ENCODE assay signal across 11 cellular contexts in the genomic region with DNA sequence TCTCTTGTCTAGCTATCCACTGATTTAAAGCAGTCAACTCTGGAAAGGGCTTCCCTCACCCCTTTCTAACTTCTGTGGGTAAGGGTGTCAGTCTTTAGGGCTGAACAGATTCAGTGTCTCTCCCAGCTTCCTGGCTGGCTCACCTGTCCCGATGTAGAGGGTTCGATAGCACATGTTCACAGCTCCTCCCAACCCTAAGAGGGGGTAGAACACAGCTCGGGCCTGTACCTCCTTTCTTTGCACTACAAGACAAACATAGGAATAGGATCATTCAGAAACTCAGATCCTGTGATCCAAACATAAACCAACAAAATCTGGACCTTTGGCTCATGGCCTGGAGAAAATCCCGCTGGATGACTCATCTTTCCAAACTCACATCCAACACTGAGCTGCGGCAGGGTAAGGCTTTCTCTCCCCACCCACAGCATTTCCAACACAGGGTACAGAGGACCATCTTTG. TPM values are rescaled to one million over a fixed set of nuclear protein-coding genes. Genes with fewer than 3 reads are reported as not detected.
DNase-seq lines count a peak whose midpoint lies in the region; ATAC-seq, FAIRE-seq and TF ChIP-seq lines count a peak whose summit lies in the region.
"Had no signal": no experiment of that assay in that cellular context is flagged by ENCODE, and none has a peak within 500 bp of the region (broad histone marks: within the 10 kb centered on the region; RNA-seq: fewer than 3 reads in every experiment).

No MANE protein-coding gene starts in this region.

- TF ChIP-seq EP300 in K562 (IDR thresholded peaks at IDR 0.05; ENCODE audit: low read length), result no peak

- H3K4me3 ChIP-seq in HEK293 (ENCODE audit: low read depth, low read length) (no peak overlapping the region), K562 (no peak overlapping the region)

- peaks cover 11% of the 10 kb centered on the region for H4K20me1 ChIP-seq in K562 (replicated peaks; ENCODE audit: control insufficient read depth, insufficient read depth, low read length)

- H3K79me2 ChIP-seq in K562 (ENCODE audit: control insufficient read depth, insufficient read depth, low read length), result peaks cover 5% of the 10 kb centered on the region; the same call in 1 of the 3 replicates

- TF ChIP-seq CTCF in HEK293 (tag by site-specific recombination; IDR thresholded peaks at IDR 0.05) (no peak), K562 (IDR thresholded peaks at IDR 0.05 in 2 of 3, conservative IDR thresholded peaks at IDR 0.05 in 1 of 3; ENCODE audit: insufficient read depth in 2 of 3, low read depth in 1 of 3, low read length in 3 of 3) (no peak)

- H3K4me1 ChIP-seq in HEK293 (ENCODE audit: control insufficient read depth, insufficient read depth, low read length) (no peaks in the 10 kb centered on the region), K562 (replicated peaks in 1 of 2; ENCODE audit: control insufficient read depth in 2 of 2, insufficient read depth in 2 of 2, low read length in 2 of 2) (peaks cover 61 to 70% of the 10 kb centered on the region in 2 experiments)

- BruUV-seq in K562 (replicated peaks; lab: Mats Ljungman, UMichigan), result no TSS peak

- H3K9ac ChIP-seq in K562 (ENCODE audit: insufficient read depth in 1 of 2, low read depth in 2 of 2, low read length in 2 of 2), result peak overlapping the region in 1 of 2 experiments; percentile 40; a peak in 1 of 4 replicates

- H3K9me3 ChIP-seq in HEK293 (ENCODE audit: control insufficient read depth, insufficient read depth, low read depth, low read length) (no peaks in the 10 kb centered on the region), K562 (replicated peaks; ENCODE audit: control insufficient read depth, insufficient read depth, low read depth, low read length) (no peaks in the 10 kb centered on the region)

- POLR2A ChIA-PET in HEK293 (lab: Yijun Ruan, JAX) (interaction anchor here (0.5 to 0.9 kb wide), 3 partner anchors 86 to 182 kb away, joined by 3 to 7 read pairs (median 4); no protein-coding TSS in a partner anchor), K562 (lab: Yijun Ruan, JAX) (interaction anchor here (0.8 to 4.3 kb wide), 15 partner anchors 10 to 307 kb away, joined by 3 to 36 read pairs (median 4); a partner anchor contains a TSS)

- CTCF ChIA-PET in HEK293 (lab: Yijun Ruan, JAX) (interaction anchor here (0.5 to 18.6 kb wide), 10 partner anchors 8 to 213 kb away, joined by 3 to 142 read pairs (median 7); a partner anchor contains a TSS), K562 (lab: Yijun Ruan, JAX; ENCODE audit: low intra/inter-chr PET ratio) (no interaction called here)

- FAIRE-seq in K562 (lab: Jason Lieb, UNC), result no peak

- no peak for TF ChIP-seq POLR2A in K562 (conservative IDR thresholded peaks at IDR 0.05)

- TF ChIP-seq RAD21 in K562 (CRISPR knock-in tag; conservative IDR thresholded peaks at IDR 0.05 in 1 of 2, IDR thresholded peaks at IDR 0.05 in 1 of 2), result no peak

- peaks cover 5% of the 10 kb centered on the region for H3K9me1 ChIP-seq in K562 (ENCODE audit: control insufficient read depth, insufficient read depth, low read length)

- no peaks in the 10 kb centered on the region for H3K27me3 ChIP-seq in K562 (ENCODE audit: control insufficient read depth in 2 of 2, insufficient read depth in 2 of 2, low read length in 2 of 2)

- DNase-seq in K562 (ENCODE audit: extremely low read depth in 1 of 4, low spot score in 3 of 4) (no peak), hepatic stellate cell (ENCODE audit: low spot score) (peak; percentile 74), stromal cell of bone marrow (ENCODE audit: low read depth) (peak; percentile 82), NCI-H510A treated with DMSO at 0.1 percent for 48 hours (lab: John Stamatoyannopoulos, UW) (no peak)
- DNase-seq: activated naive CD8-positive, alpha-beta T cell treated with anti-CD3 and anti-CD28 coated beads, Interleukin-2, amount 10 ng/mL, durations not matched to agents 7 days and 5 days; NCI-H1436 had no signal

- H3K27ac ChIP-seq in HEK293 (ENCODE audit: extremely low read depth, low read depth, low read length), result no peak overlapping the region
- H3K27ac ChIP-seq in K562 (ENCODE audit: extremely low read depth, low read depth, low read length), result no peak overlapping the region; the same call in 2 of the 3 replicates

- no peak overlapping the region for H3K4me2 ChIP-seq in K562 (ENCODE audit: insufficient read depth, low read length)

- WGBS in K562 (ENCODE audit: insufficient coverage, low coverage, missing lambda C conversion rate), result 73% methylated on average over 5 of the region's 5 CpGs

- in situ Hi-C loops in K562 (cut with MboI), result no loop called here

- H3K36me3 ChIP-seq in HEK293 (ENCODE audit: control insufficient read depth in 2 of 2, insufficient read depth in 1 of 2, low read length in 2 of 2) (peaks cover 48 to 84% of the 10 kb centered on the region in 2 experiments), K562 (ENCODE audit: control insufficient read depth, insufficient read depth, low read length) (peaks cover 84% of the 10 kb centered on the region)

- intact Hi-C loops in K562 (cut with micrococcal nuclease), result loop anchor here (10.0 kb wide), 1 partner anchor 314 kb away; a partner anchor contains a TSS

- H2AFZ ChIP-seq in K562 (ENCODE audit: low read depth, low read length), result no peak overlapping the region

- ATAC-seq in K562 (no peak), GM21737 (IDR thresholded peaks at IDR 0.05; ENCODE audit: unreplicated experiment) (no peak), GM19324 (IDR thresholded peaks at IDR 0.05; ENCODE audit: low FRiP score, unreplicated experiment) (no peak), GM21360 (IDR thresholded peaks at IDR 0.05; ENCODE audit: unreplicated experiment) (no peak)
- ATAC-seq: HCT116 had no signal

RNA-seq across cellular contexts. Expression of a gene that starts 5.8 kb away (rescaled TPM):
- 64.4 and 82.9 TPM in 2 replicates for total RNA-seq in K562 (2011; cell fraction: chromatin; rRNA removed; ENCODE audit: low replicate concordance)
- 76.9 and 79.7 TPM in 2 replicates for total RNA-seq in K562 (2011; cell fraction: nucleolus; rRNA removed)
- 79.7 and 82.1 TPM in 2 replicates for total RNA-seq in K562 (2011; cell fraction: nucleoplasm; rRNA removed)
- total RNA-seq in K562 (2014; rRNA removed), result 52.3 and 56.7 TPM in 2 replicates
- 21.5 and 25.2 TPM in 2 replicates for total RNA-seq in K562 (2014; rRNA removed; fragmentation: Illumina TruSeq; extraction: Trizol)
- 31.2 and 33.5 TPM in 2 replicates for total RNA-seq in K562 (2015; rRNA removed; fragmentation: Illumina TruSeq; extraction: Trizol)
- 39.5 and 42.4 TPM in 2 replicates for total RNA-seq in K562 (2021)
- 26.9 and 36.3 TPM in 2 replicates for polyA plus RNA-seq in K562 (2011; rRNA removed)
- 40.5 and 70.4 TPM in 2 replicates for polyA plus RNA-seq in K562 (2011; cell fraction: cytosol; rRNA removed)
- 24.6 and 32.8 TPM in 2 replicates for polyA plus RNA-seq in K562 (2011; cell fraction: nucleus; rRNA removed)
- polyA plus RNA-seq in K562 (2012), result 19.4 and 24.0 TPM in 2 replicates
- 30.2 and 32.3 TPM in 2 replicates for polyA plus RNA-seq in K562 (2014; fragmentation: Illumina TruSeq; extraction: Trizol)
- polyA plus RNA-seq in K562 (2014; fragmentation: Nextera tagmentation; extraction: Ambion mirVana), result under 1 TPM in 1 of 2 experiments, not detected in 1; 0.32 TPM
- polyA plus RNA-seq in K562 (2014; rRNA removed), result 44.9 and 53.3 TPM in 2 replicates
- polyA minus RNA-seq in K562 (2011; rRNA and poly(A)+ RNA removed), result 25.0 and 26.0 TPM in 2 replicates
- polyA minus RNA-seq in K562 (2011; cell fraction: cytosol; rRNA and poly(A)+ RNA removed), result 14.7 and 20.7 TPM in 2 replicates
- polyA minus RNA-seq in K562 (2011; cell fraction: nucleus; rRNA and poly(A)+ RNA removed), result 16.6 and 16.9 TPM in 2 replicates

RNA-seq across cellular contexts. Expression of a gene that starts 11.1 kb away (rescaled TPM):
- total RNA-seq in K562 (2011; cell fraction: chromatin; rRNA removed; ENCODE audit: low replicate concordance), result 71.3 and 104 TPM in 2 replicates
- 66.8 and 70.7 TPM in 2 replicates for total RNA-seq in K562 (2011; cell fraction: nucleolus; rRNA removed)
- total RNA-seq in K562 (2011; cell fraction: nucleoplasm; rRNA removed), result 69.2 and 74.4 TPM in 2 replicates
- total RNA-seq in K562 (2014; rRNA removed) (41.7 and 47.7 TPM in 2 replicates), K562 (2014; rRNA removed; fragmentation: Illumina TruSeq; extraction: Trizol) (22.8 and 28.5 TPM in 2 replicates), K562 (2015; rRNA removed; fragmentation: Illumina TruSeq; extraction: Trizol) (38.1 and 40.6 TPM in 2 replicates), K562 (2021) (138 and 143 TPM in 2 replicates)
- polyA plus RNA-seq in K562 (2011; rRNA removed) (90.8 and 99.7 TPM in 2 replicates), K562 (2014; fragmentation: Illumina TruSeq; extraction: Trizol) (87.8 and 95.5 TPM in 2 replicates), K562 (2014; fragmentation: Nextera tagmentation; extraction: Ambion mirVana) (10 to 100 TPM; 17.5 to 30.1 TPM), K562 (2014; rRNA removed) (72.2 and 72.7 TPM in 2 replicates)
- 118 and 151 TPM in 2 replicates for polyA plus RNA-seq in K562 (2011; cell fraction: cytosol; rRNA removed)
- 86.5 and 110 TPM in 2 replicates for polyA plus RNA-seq in K562 (2011; cell fraction: nucleus; rRNA removed)
- polyA plus RNA-seq in K562 (2012), result 106 and 168 TPM in 2 replicates
- 114 and 143 TPM in 2 replicates for polyA minus RNA-seq in K562 (2011; rRNA and poly(A)+ RNA removed)
- polyA minus RNA-seq in K562 (2011; cell fraction: cytosol; rRNA and poly(A)+ RNA removed), result 86.6 and 88.6 TPM in 2 replicates
- polyA minus RNA-seq in K562 (2011; cell fraction: nucleus; rRNA and poly(A)+ RNA removed), result 16.2 and 18.3 TPM in 2 replicates

RNA-seq across cellular contexts. Expression of a gene that starts 42.6 kb away (rescaled TPM):
- 126 and 135 TPM in 2 replicates for total RNA-seq in K562 (2011; cell fraction: chromatin; rRNA removed; ENCODE audit: low replicate concordance)
- total RNA-seq in K562 (2011; cell fraction: nucleolus; rRNA removed), result 70.4 and 78.8 TPM in 2 replicates
- 90.9 and 130 TPM in 2 replicates for total RNA-seq in K562 (2011; cell fraction: nucleoplasm; rRNA removed)
- total RNA-seq in K562 (2014; rRNA removed), result 17.7 and 18.7 TPM in 2 replicates
- total RNA-seq in K562 (2014; rRNA removed; fragmentation: Illumina TruSeq; extraction: Trizol), result 8.2 and 8.3 TPM in 2 replicates
- total RNA-seq in K562 (2015; rRNA removed; fragmentation: Illumina TruSeq; extraction: Trizol), result 10.4 and 12.0 TPM in 2 replicates
- total RNA-seq in K562 (2021), result 24.0 and 31.3 TPM in 2 replicates
- 13.5 and 27.0 TPM in 2 replicates for polyA plus RNA-seq in K562 (2011; rRNA removed)
- 17.1 and 19.2 TPM in 2 replicates for polyA plus RNA-seq in K562 (2011; cell fraction: cytosol; rRNA removed)
- 115 and 157 TPM in 2 replicates for polyA plus RNA-seq in K562 (2011; cell fraction: nucleus; rRNA removed)
- polyA plus RNA-seq in K562 (2012), result 27.6 and 28.9 TPM in 2 replicates
- polyA plus RNA-seq in K562 (2014; fragmentation: Illumina TruSeq; extraction: Trizol), result 19.9 and 21.4 TPM in 2 replicates
- polyA plus RNA-seq in K562 (2014; fragmentation: Nextera tagmentation; extraction: Ambion mirVana), result 1 to 10 TPM in 1 of 2 experiments, under 1 TPM in 1; 0.82 to 1.1 TPM
- 21.5 and 21.8 TPM in 2 replicates for polyA plus RNA-seq in K562 (2014; rRNA removed)
- 18.1 and 18.7 TPM in 2 replicates for polyA minus RNA-seq in K562 (2011; rRNA and poly(A)+ RNA removed)
- polyA minus RNA-seq in K562 (2011; cell fraction: cytosol; rRNA and poly(A)+ RNA removed), result 12.2 and 15.7 TPM in 2 replicates
- polyA minus RNA-seq in K562 (2011; cell fraction: nucleus; rRNA and poly(A)+ RNA removed), result 23.6 and 27.0 TPM in 2 replicates

RNA-seq across cellular contexts. Expression of a gene that starts 53.9 kb away (rescaled TPM):
- total RNA-seq in K562 (2011; cell fraction: chromatin; rRNA removed; ENCODE audit: low replicate concordance), result 47.5 and 136 TPM in 2 replicates
- total RNA-seq in K562 (2011; cell fraction: nucleolus; rRNA removed), result 90.7 and 91.3 TPM in 2 replicates
- total RNA-seq in K562 (2011; cell fraction: nucleoplasm; rRNA removed), result 66.9 and 68.4 TPM in 2 replicates
- total RNA-seq in K562 (2014; rRNA removed), result 65.2 and 82.2 TPM in 2 replicates
- 35.9 and 37.5 TPM in 2 replicates for total RNA-seq in K562 (2014; rRNA removed; fragmentation: Illumina TruSeq; extraction: Trizol)
- 42.2 and 44.8 TPM in 2 replicates for total RNA-seq in K562 (2015; rRNA removed; fragmentation: Illumina TruSeq; extraction: Trizol)
- total RNA-seq in K562 (2021), result 97.5 and 98.3 TPM in 2 replicates
- polyA plus RNA-seq in K562 (2011; rRNA removed), result 123 and 132 TPM in 2 replicates
- polyA plus RNA-seq in K562 (2011; cell fraction: cytosol; rRNA removed), result 145 and 255 TPM in 2 replicates
- polyA plus RNA-seq in K562 (2011; cell fraction: nucleus; rRNA removed), result 106 and 137 TPM in 2 replicates
- polyA plus RNA-seq in K562 (2012), result 90.4 and 103 TPM in 2 replicates
- polyA plus RNA-seq in K562 (2014; fragmentation: Illumina TruSeq; extraction: Trizol), result 143 and 149 TPM in 2 replicates
- polyA plus RNA-seq in K562 (2014; fragmentation: Nextera tagmentation; extraction: Ambion mirVana), result 100 to 1,000 TPM; 306 to 351 TPM
- polyA plus RNA-seq in K562 (2014; rRNA removed), result 106 and 135 TPM in 2 replicates
- polyA minus RNA-seq in K562 (2011; rRNA and poly(A)+ RNA removed), result 74.6 and 135 TPM in 2 replicates
- 72.4 and 111 TPM in 2 replicates for polyA minus RNA-seq in K562 (2011; cell fraction: cytosol; rRNA and poly(A)+ RNA removed)
- 45.1 and 67.7 TPM in 2 replicates for polyA minus RNA-seq in K562 (2011; cell fraction: nucleus; rRNA and poly(A)+ RNA removed)

Comparison
In these comparisons a context has a peak if more than half of its experiments do, and no peak if none do; other contexts are left out.
1. DNase-seq: peak in hepatic stellate cell (single experiment) and stromal cell of bone marrow (single experiment); none in K562 (0 of 4) and NCI-H510A treated with DMSO at 0.1 percent for 48 hours (single experiment).